1 cellular context compared by ENCODE assay signal in the genomic region with DNA sequence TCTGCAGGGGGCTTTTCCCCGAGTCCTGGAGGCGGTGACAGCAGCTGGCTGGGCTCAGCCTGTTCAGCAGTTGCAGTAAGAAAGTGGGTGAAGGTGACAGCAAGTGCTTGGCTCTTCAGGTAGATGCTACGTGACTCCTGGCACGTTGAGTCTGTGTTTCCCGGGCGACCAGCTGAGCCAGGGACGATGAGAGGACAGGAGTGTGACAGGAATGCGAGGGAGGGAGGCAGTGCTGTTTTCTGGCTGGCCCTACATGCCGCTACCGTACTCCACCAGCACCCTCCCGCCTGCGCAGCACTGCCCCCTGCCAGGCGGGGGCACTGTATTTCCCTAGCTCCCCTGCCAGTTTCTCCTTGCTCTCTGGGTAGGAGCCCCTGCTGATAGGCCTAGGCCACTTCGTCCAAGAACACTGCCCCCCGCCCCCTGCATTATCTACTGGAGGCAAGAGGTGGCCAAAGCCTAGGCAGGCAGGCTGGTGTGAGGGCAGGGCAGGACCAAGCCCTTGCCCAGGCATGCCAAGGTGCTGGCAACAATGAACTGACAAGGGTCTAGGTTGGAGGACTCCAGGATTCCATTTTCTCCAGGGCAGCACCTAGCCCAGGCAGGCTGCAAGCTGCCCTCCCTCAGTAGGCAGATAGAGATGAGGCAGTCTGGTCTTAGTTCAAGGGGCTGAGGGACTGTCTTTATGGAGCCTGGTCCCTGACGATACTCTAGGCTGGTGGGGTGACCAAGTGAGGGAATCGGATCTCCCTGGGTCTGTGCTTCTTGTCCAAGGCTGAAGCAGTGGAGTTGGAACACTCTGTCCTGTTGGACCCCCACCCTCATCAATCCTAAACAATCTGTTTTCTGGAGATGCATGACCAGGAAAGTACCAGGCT.
A peak's percentile ranks its signal among the peaks of the same experiment; 100 is the strongest.
TF ChIP-seq lines count a peak whose summit lies in the region.

No MANE protein-coding gene starts in this region.

TF ChIP-seq in K562, 482 proteins besides CTCF, POLR2A, EP300 and RAD21 (continued from another document and continues in another):
- TF ChIP-seq, protein P1, sequence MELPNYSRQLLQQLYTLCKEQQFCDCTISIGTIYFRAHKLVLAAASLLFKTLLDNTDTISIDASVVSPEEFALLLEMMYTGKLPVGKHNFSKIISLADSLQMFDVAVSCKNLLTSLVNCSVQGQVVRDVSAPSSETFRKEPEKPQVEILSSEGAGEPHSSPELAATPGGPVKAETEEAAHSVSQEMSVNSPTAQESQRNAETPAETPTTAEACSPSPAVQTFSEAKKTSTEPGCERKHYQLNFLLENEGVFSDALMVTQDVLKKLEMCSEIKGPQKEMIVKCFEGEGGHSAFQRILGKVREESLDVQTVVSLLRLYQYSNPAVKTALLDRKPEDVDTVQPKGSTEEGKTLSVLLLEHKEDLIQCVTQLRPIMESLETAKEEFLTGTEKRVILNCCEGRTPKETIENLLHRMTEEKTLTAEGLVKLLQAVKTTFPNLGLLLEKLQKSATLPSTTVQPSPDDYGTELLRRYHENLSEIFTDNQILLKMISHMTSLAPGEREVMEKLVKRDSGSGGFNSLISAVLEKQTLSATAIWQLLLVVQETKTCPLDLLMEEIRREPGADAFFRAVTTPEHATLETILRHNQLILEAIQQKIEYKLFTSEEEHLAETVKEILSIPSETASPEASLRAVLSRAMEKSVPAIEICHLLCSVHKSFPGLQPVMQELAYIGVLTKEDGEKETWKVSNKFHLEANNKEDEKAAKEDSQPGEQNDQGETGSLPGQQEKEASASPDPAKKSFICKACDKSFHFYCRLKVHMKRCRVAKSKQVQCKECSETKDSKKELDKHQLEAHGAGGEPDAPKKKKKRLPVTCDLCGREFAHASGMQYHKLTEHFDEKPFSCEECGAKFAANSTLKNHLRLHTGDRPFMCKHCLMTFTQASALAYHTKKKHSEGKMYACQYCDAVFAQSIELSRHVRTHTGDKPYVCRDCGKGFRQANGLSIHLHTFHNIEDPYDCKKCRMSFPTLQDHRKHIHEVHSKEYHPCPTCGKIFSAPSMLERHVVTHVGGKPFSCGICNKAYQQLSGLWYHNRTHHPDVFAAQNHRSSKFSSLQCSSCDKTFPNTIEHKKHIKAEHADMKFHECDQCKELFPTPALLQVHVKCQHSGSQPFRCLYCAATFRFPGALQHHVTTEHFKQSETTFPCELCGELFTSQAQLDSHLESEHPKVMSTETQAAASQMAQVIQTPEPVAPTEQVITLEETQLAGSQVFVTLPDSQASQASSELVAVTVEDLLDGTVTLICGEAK (IDR thresholded peaks at IDR 0.05), result no peak
- TF ChIP-seq, protein P1 (CRISPR knock-in tag; IDR thresholded peaks at IDR 0.05), result no peak
- peak; percentile 61 to 71 for TF ChIP-seq NRF1 (conservative IDR thresholded peaks at IDR 0.05 in 1 of 2, IDR thresholded peaks at IDR 0.05 in 1 of 2)
- TF ChIP-seq TAF9B (IDR thresholded peaks at IDR 0.05; ENCODE audit: partially characterized antibody), result no peak
- TF ChIP-seq, protein P2, sequence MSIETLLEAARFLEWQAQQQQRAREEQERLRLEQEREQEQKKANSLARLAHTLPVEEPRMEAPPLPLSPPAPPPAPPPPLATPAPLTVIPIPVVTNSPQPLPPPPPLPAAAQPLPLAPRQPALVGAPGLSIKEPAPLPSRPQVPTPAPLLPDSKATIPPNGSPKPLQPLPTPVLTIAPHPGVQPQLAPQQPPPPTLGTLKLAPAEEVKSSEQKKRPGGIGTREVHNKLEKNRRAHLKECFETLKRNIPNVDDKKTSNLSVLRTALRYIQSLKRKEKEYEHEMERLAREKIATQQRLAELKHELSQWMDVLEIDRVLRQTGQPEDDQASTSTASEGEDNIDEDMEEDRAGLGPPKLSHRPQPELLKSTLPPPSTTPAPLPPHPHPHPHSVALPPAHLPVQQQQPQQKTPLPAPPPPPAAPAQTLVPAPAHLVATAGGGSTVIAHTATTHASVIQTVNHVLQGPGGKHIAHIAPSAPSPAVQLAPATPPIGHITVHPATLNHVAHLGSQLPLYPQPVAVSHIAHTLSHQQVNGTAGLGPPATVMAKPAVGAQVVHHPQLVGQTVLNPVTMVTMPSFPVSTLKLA (conservative IDR thresholded peaks at IDR 0.05), result no peak
- peak; percentile 48; the same call in 1 of the 2 replicates for TF ChIP-seq ERF (CRISPR knock-in tag; IDR thresholded peaks at IDR 0.05)
- TF ChIP-seq ZNF282 (CRISPR knock-in tag; IDR thresholded peaks at IDR 0.05), result no peak
- TF ChIP-seq PTBP1 (IDR thresholded peaks at IDR 0.05; ENCODE audit: low read depth, low read length), result no peak
- no peak for TF ChIP-seq HCFC1 (IDR thresholded peaks at IDR 0.05; ENCODE audit: low read depth, low read length)
- TF ChIP-seq CREM (IDR thresholded peaks at IDR 0.05; ENCODE audit: low read depth), result peak; percentile 14; the same call in 1 of the 2 replicates
- no peak for TF ChIP-seq CBFA2T2 (conservative IDR thresholded peaks at IDR 0.05)
- peak; percentile 14 for TF ChIP-seq ZFP36 (IDR thresholded peaks at IDR 0.05; ENCODE audit: low read depth, low read length, partially characterized antibody)
- TF ChIP-seq ZNF436 (CRISPR knock-in tag; IDR thresholded peaks at IDR 0.05), result no peak
- TF ChIP-seq, protein P3, sequence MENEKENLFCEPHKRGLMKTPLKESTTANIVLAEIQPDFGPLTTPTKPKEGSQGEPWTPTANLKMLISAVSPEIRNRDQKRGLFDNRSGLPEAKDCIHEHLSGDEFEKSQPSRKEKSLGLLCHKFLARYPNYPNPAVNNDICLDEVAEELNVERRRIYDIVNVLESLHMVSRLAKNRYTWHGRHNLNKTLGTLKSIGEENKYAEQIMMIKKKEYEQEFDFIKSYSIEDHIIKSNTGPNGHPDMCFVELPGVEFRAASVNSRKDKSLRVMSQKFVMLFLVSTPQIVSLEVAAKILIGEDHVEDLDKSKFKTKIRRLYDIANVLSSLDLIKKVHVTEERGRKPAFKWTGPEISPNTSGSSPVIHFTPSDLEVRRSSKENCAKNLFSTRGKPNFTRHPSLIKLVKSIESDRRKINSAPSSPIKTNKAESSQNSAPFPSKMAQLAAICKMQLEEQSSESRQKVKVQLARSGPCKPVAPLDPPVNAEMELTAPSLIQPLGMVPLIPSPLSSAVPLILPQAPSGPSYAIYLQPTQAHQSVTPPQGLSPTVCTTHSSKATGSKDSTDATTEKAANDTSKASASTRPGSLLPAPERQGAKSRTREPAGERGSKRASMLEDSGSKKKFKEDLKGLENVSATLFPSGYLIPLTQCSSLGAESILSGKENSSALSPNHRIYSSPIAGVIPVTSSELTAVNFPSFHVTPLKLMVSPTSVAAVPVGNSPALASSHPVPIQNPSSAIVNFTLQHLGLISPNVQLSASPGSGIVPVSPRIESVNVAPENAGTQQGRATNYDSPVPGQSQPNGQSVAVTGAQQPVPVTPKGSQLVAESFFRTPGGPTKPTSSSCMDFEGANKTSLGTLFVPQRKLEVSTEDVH (IDR thresholded peaks at IDR 0.05; ENCODE audit: low read depth, partially characterized antibody), result peak; percentile 49
- TF ChIP-seq, protein P4, sequence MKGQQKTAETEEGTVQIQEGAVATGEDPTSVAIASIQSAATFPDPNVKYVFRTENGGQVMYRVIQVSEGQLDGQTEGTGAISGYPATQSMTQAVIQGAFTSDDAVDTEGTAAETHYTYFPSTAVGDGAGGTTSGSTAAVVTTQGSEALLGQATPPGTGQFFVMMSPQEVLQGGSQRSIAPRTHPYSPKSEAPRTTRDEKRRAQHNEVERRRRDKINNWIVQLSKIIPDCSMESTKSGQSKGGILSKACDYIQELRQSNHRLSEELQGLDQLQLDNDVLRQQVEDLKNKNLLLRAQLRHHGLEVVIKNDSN (CRISPR knock-in tag; IDR thresholded peaks at IDR 0.05), result peak; percentile 1; the same call in 1 of the 2 replicates
- TF ChIP-seq RFX1 (IDR thresholded peaks at IDR 0.05), result no peak; the same call in 1 of the 2 replicates
- TF ChIP-seq XRCC5 (IDR thresholded peaks at IDR 0.05; ENCODE audit: low read depth, low read length), result 0 out of 2 replicates have a peak, but pooled peaks have one; percentile 39
- TF ChIP-seq NR2F6 (CRISPR knock-in tag; IDR thresholded peaks at IDR 0.05), result no peak
- TF ChIP-seq, protein P5, sequence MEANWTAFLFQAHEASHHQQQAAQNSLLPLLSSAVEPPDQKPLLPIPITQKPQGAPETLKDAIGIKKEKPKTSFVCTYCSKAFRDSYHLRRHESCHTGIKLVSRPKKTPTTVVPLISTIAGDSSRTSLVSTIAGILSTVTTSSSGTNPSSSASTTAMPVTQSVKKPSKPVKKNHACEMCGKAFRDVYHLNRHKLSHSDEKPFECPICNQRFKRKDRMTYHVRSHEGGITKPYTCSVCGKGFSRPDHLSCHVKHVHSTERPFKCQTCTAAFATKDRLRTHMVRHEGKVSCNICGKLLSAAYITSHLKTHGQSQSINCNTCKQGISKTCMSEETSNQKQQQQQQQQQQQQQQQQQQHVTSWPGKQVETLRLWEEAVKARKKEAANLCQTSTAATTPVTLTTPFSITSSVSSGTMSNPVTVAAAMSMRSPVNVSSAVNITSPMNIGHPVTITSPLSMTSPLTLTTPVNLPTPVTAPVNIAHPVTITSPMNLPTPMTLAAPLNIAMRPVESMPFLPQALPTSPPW (CRISPR knock-in tag; IDR thresholded peaks at IDR 0.05), result peak; percentile 50
- TF ChIP-seq MTA3 (IDR thresholded peaks at IDR 0.05; ENCODE audit: borderline replicate concordance), result no peak; the same call in 1 of the 2 replicates
- TF ChIP-seq KAT7 (CRISPR knock-in tag; IDR thresholded peaks at IDR 0.05; ENCODE audit: borderline replicate concordance), result 0 out of 2 replicates have a peak, but pooled peaks have one; percentile 53
- peak; percentile 31; the same call in 1 of the 2 replicates for TF ChIP-seq NFIC (IDR thresholded peaks at IDR 0.05)
- TF ChIP-seq PCBP1 (IDR thresholded peaks at IDR 0.05; ENCODE audit: low read depth, low read length, poor library complexity, severe bottlenecking), result no peak
- TF ChIP-seq GABPB1 (CRISPR knock-in tag; IDR thresholded peaks at IDR 0.05), result peak; percentile 1; the same call in 1 of the 2 replicates
- TF ChIP-seq, protein P6, sequence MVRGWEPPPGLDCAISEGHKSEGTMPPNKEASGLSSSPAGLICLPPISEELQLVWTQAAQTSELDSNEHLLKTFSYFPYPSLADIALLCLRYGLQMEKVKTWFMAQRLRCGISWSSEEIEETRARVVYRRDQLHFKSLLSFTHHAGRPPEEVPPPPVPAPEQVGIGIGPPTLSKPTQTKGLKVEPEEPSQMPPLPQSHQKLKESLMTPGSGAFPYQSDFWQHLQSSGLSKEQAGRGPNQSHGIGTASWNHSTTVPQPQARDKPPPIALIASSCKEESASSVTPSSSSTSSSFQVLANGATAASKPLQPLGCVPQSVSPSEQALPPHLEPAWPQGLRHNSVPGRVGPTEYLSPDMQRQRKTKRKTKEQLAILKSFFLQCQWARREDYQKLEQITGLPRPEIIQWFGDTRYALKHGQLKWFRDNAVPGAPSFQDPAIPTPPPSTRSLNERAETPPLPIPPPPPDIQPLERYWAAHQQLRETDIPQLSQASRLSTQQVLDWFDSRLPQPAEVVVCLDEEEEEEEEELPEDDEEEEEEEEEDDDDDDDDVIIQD (CRISPR knock-in tag; IDR thresholded peaks at IDR 0.05), result no peak
- TF ChIP-seq HDAC1 (IDR thresholded peaks at IDR 0.05), result peak in 1 of 2 experiments; percentile 28; a peak in 1 of 4 replicates
- no peak for TF ChIP-seq NFXL1 (CRISPR knock-in tag; IDR thresholded peaks at IDR 0.05)
- TF ChIP-seq POLR2AphosphoS5 (IDR thresholded peaks at IDR 0.05; ENCODE audit: control insufficient read depth, insufficient read depth, low read depth, low read length), result peak; percentile 38
- TF ChIP-seq, protein P7, sequence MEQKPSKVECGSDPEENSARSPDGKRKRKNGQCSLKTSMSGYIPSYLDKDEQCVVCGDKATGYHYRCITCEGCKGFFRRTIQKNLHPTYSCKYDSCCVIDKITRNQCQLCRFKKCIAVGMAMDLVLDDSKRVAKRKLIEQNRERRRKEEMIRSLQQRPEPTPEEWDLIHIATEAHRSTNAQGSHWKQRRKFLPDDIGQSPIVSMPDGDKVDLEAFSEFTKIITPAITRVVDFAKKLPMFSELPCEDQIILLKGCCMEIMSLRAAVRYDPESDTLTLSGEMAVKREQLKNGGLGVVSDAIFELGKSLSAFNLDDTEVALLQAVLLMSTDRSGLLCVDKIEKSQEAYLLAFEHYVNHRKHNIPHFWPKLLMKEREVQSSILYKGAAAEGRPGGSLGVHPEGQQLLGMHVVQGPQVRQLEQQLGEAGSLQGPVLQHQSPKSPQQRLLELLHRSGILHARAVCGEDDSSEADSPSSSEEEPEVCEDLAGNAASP (IDR thresholded peaks at IDR 0.05), result no peak
